Comparison of ENCODE assay signal across 9 cellular contexts in genomic region chr2:69797836-69798465, GRCh38. TPM values are rescaled to one million over a fixed set of nuclear protein-coding genes. Genes with fewer than 3 reads are reported as not detected.
A peak's percentile ranks its signal among the peaks of the same experiment; 100 is the strongest.
DNase-seq lines count a peak whose midpoint lies in the region; ATAC-seq and TF ChIP-seq lines count a peak whose summit lies in the region.
"Had no signal": no experiment of that assay in that cellular context is flagged by ENCODE, and none has a peak within 500 bp of the region (broad histone marks: within the 10 kb centered on the region; RNA-seq: fewer than 3 reads in every experiment).

No MANE protein-coding gene starts in this region.

- peak in 1 of 8 donors; percentile 43 for ATAC-seq in heart right ventricle
- no peak for ATAC-seq in left cardiac atrium
- ATAC-seq in GM18511 (IDR thresholded peaks at IDR 0.05; ENCODE audit: unreplicated experiment): no peak

- intact Hi-C loops in heart right ventricle (cut with DNase I): loop anchor here in 1 of 10 donors (5.0 kb wide), 1 partner anchor 56 kb away; the partner anchor contains the start of gene ANXA4
- intact Hi-C loops in left cardiac atrium (cut with DNase I): no loop called here
- intact Hi-C loops in vagina (cut with DNase I): loop anchor here (10.0 kb wide), 1 partner anchor 53 kb away; the partner anchor contains the start of gene ANXA4

- H3K4me3 ChIP-seq in heart right ventricle (peak overlapping the region in 8 of 10 donors; percentile 11 to 50 (median 46)), mucosa of rectum (ENCODE audit: low read length in 2 of 2) (peak overlapping the region; percentile 22 to 63), vagina (peak overlapping the region; percentile 35 to 40)

- no peak for TF ChIP-seq POLR2A in vagina (IDR thresholded peaks at IDR 0.05)

- H3K9me3 ChIP-seq in heart right ventricle (no peaks in the 10 kb centered on the region), mucosa of rectum (ENCODE audit: control insufficient read depth in 2 of 2, low read length in 2 of 2) (no peaks in the 10 kb centered on the region), vagina (no peaks in the 10 kb centered on the region)
- H3K9me3 ChIP-seq: BE2C had no signal

- H3K27me3 ChIP-seq in heart right ventricle: no peaks in the 10 kb centered on the region
- H3K27me3 ChIP-seq in mucosa of rectum (ENCODE audit: control insufficient read depth in 2 of 2, insufficient read depth in 2 of 2, low read length in 2 of 2): no peaks in the 10 kb centered on the region
- no peaks in the 10 kb centered on the region for H3K27me3 ChIP-seq in vagina
- H3K27me3 ChIP-seq: BE2C had no signal

- no peak for DNase-seq in heart right ventricle
- DNase-seq in left cardiac atrium: no peak
- peak; percentile 41 for DNase-seq in cerebellar cortex (ENCODE audit: low spot score)
- no peak for DNase-seq in vagina (ENCODE audit: extremely low spot score in 2 of 2)
- no peak for DNase-seq in activated gamma-delta T cell (lab: John Stamatoyannopoulos, UW)
- no peak for DNase-seq in effector CD4-positive, alpha-beta T cell
- DNase-seq: BE2C had no signal

- peaks cover 0 to 3% (median 0%) of the 10 kb centered on the region in 9 donors for H3K36me3 ChIP-seq in heart right ventricle
- peaks cover 0 to 11% of the 10 kb centered on the region in 2 donors for H3K36me3 ChIP-seq in mucosa of rectum (ENCODE audit: control insufficient read depth in 2 of 2, insufficient read depth in 2 of 2, low read length in 2 of 2)
- H3K36me3 ChIP-seq in vagina: no peaks in the 10 kb centered on the region
- H3K36me3 ChIP-seq: BE2C had no signal

- peak overlapping the region in 8 of 10 donors; percentile 21 to 80 (median 65) for H3K27ac ChIP-seq in heart right ventricle
- peak overlapping the region; percentile 16 to 46 for H3K27ac ChIP-seq in mucosa of rectum (ENCODE audit: low read depth in 2 of 2, low read length in 2 of 2)
- peak overlapping the region; percentile 77 for H3K27ac ChIP-seq in vagina

- H3K9ac ChIP-seq in mucosa of rectum (ENCODE audit: low read depth in 1 of 2, low read length in 2 of 2): peak overlapping the region in 1 of 2 donors; percentile 4

- TF ChIP-seq CTCF in heart right ventricle (IDR thresholded peaks at IDR 0.05) (no peak), vagina (IDR thresholded peaks at IDR 0.05) (no peak)

- H3K4me1 ChIP-seq in heart right ventricle: peaks cover 4 to 27% (median 21%) of the 10 kb centered on the region in 9 donors
- H3K4me1 ChIP-seq in mucosa of rectum (ENCODE audit: control insufficient read depth in 2 of 2, insufficient read depth in 2 of 2, low read length in 2 of 2): peaks cover 19 to 24% of the 10 kb centered on the region in 2 donors
- peaks cover 25% of the 10 kb centered on the region for H3K4me1 ChIP-seq in vagina
- H3K4me1 ChIP-seq: BE2C had no signal

- 50 to 67% methylated on average over 3 of the region's 3 CpGs for WGBS in heart right ventricle, 2 donors

RNA-seq across cellular contexts. Expression of gene GMCL1, which starts 31.5 kb away (rescaled TPM):
- total RNA-seq in heart right ventricle: 1 to 10 TPM; 4.3 to 8.0 (median 5.1) TPM
- 1 to 10 TPM; 2.9 to 3.3 TPM for polyA plus RNA-seq in heart right ventricle
- total RNA-seq in left cardiac atrium: 1 to 10 TPM; 4.8 to 7.1 TPM
- total RNA-seq in vagina: 13.0 TPM

RNA-seq across cellular contexts. Expression of gene ANXA4, which starts 56.0 kb away (rescaled TPM):
- total RNA-seq in heart right ventricle: 10 to 100 TPM; 17.9 to 36.7 (median 26.2) TPM
- 10 to 100 TPM; 12.0 to 20.2 TPM for polyA plus RNA-seq in heart right ventricle
- total RNA-seq in left cardiac atrium: 10 to 100 TPM; 41.3 to 50.4 TPM
- 63.6 TPM for total RNA-seq in vagina
